ENCODE assay signal across 1 cellular context in genomic region chr7:4345004-4345403, GRCh38.
TF ChIP-seq lines count a peak whose summit lies in the region.

No MANE protein-coding gene starts in this region.

TF ChIP-seq in HepG2, 621 proteins besides CTCF, POLR2A, EP300 and RAD21 (continued from another document):
- TF ChIP-seq, protein P1, sequence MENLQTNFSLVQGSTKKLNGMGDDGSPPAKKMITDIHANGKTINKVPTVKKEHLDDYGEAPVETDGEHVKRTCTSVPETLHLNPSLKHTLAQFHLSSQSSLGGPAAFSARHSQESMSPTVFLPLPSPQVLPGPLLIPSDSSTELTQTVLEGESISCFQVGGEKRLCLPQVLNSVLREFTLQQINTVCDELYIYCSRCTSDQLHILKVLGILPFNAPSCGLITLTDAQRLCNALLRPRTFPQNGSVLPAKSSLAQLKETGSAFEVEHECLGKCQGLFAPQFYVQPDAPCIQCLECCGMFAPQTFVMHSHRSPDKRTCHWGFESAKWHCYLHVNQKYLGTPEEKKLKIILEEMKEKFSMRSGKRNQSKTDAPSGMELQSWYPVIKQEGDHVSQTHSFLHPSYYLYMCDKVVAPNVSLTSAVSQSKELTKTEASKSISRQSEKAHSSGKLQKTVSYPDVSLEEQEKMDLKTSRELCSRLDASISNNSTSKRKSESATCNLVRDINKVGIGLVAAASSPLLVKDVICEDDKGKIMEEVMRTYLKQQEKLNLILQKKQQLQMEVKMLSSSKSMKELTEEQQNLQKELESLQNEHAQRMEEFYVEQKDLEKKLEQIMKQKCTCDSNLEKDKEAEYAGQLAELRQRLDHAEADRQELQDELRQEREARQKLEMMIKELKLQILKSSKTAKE (CRISPR knock-in tag; IDR thresholded peaks at IDR 0.05; ENCODE audit: borderline replicate concordance) = no peak
- TF ChIP-seq HNF4A (CRISPR knock-in tag; IDR thresholded peaks at IDR 0.05) (0 out of 2 replicates have a peak, but pooled peaks have one; percentile 11), ZNF557 (CRISPR knock-in tag; IDR thresholded peaks at IDR 0.05) (no peak), ZBTB8A (CRISPR knock-in tag; IDR thresholded peaks at IDR 0.05; ENCODE audit: borderline replicate concordance, low read depth) (no peak), GABPB1 (CRISPR knock-in tag; IDR thresholded peaks at IDR 0.05) (peak; percentile 32; the same call in 1 of the 2 replicates), GABPA (IDR thresholded peaks at IDR 0.05; ENCODE audit: low read depth, low read length) (0 out of 2 replicates have a peak, but pooled peaks have one; percentile 14), GABPA (CRISPR knock-in tag; IDR thresholded peaks at IDR 0.05; ENCODE audit: low read depth) (peak; percentile 71; the same call in 1 of the 2 replicates)
TF ChIP-seq in HepG2: peak in this region for 7.
